ENCODE assay signal across 19 cellular contexts in genomic region chrX:64792598-64793337, GRCh38.
DNase-seq lines count a peak whose midpoint lies in the region; ATAC-seq and TF ChIP-seq lines count a peak whose summit lies in the region.
"Had no signal": no experiment of that assay in that cellular context is flagged by ENCODE, and none has a peak within 500 bp of the region (broad histone marks: within the 10 kb centered on the region; RNA-seq: fewer than 3 reads in every experiment).

No MANE protein-coding gene starts in this region.

- no peak overlapping the region for H3K9ac ChIP-seq in NT2/D1 (ENCODE audit: insufficient read length, low read depth)

- no peak for TF ChIP-seq EP300 in esophagus muscularis mucosa (IDR thresholded peaks at IDR 0.05)

- intact Hi-C loops in esophagus muscularis mucosa (cut with DNase I): no loop called here

- TF ChIP-seq CTCF in esophagus muscularis mucosa (IDR thresholded peaks at IDR 0.05): no peak
- TF ChIP-seq CTCF in osteoblast (IDR thresholded peaks at IDR 0.05; ENCODE audit: extremely low read depth, low read depth, low read length): no peak

- H3K4me2 ChIP-seq in osteoblast (ENCODE audit: insufficient read depth, low read length): no peak overlapping the region

- H3K36me3 ChIP-seq in NT2/D1 (ENCODE audit: insufficient read depth, insufficient read length, low read length) (no peaks in the 10 kb centered on the region), esophagus muscularis mucosa (no peaks in the 10 kb centered on the region), osteoblast (ENCODE audit: insufficient read depth, low read length) (no peaks in the 10 kb centered on the region)
- H3K36me3 ChIP-seq: BE2C, SJSA1 had no signal

- 0 out of 2 replicates have a peak, but pooled peaks cover 4% of the 10 kb centered on the region for H3K9me3 ChIP-seq in NT2/D1 (ENCODE audit: insufficient read depth, low read length)
- H3K9me3 ChIP-seq in esophagus muscularis mucosa: peaks cover 0 to 7% (median 0%) of the 10 kb centered on the region in 4 donors
- H3K9me3 ChIP-seq in osteoblast (ENCODE audit: low read depth, low read length): peaks cover 6% of the 10 kb centered on the region
- H3K9me3 ChIP-seq: BE2C, SJSA1 had no signal

- ATAC-seq in GM19455 (IDR thresholded peaks at IDR 0.05; ENCODE audit: unreplicated experiment): no peak
- ATAC-seq in GM18520 (IDR thresholded peaks at IDR 0.05; ENCODE audit: unreplicated experiment): no peak

- H3K4me1 ChIP-seq in NT2/D1 (ENCODE audit: insufficient read depth, insufficient read length) (no peaks in the 10 kb centered on the region), esophagus muscularis mucosa (no peaks in the 10 kb centered on the region), osteoblast (ENCODE audit: insufficient read depth, low read length) (no peaks in the 10 kb centered on the region)
- H3K4me1 ChIP-seq: BE2C, SJSA1 had no signal

- H3K27me3 ChIP-seq in NT2/D1 (ENCODE audit: insufficient read depth, insufficient read length): no peaks in the 10 kb centered on the region
- H3K27me3 ChIP-seq in esophagus muscularis mucosa: no peaks in the 10 kb centered on the region
- H3K27me3 ChIP-seq in osteoblast (ENCODE audit: insufficient read depth, low read length): no peaks in the 10 kb centered on the region
- H3K27me3 ChIP-seq: BE2C, SJSA1 had no signal

- H3K27ac ChIP-seq in esophagus muscularis mucosa (replicated peaks in 1 of 4) (no peak overlapping the region), osteoblast (ENCODE audit: low read depth, low read length) (no peak overlapping the region)
- H3K27ac ChIP-seq: 22Rv1, SJSA1 had no signal

- no peak overlapping the region for H3K4me3 ChIP-seq in NT2/D1 (ENCODE audit: insufficient read length, low read depth)
- no peak overlapping the region for H3K4me3 ChIP-seq in esophagus muscularis mucosa
- no peak overlapping the region for H3K4me3 ChIP-seq in osteoblast (ENCODE audit: insufficient read depth, low read length)
- H3K4me3 ChIP-seq: SJSA1 had no signal

- TF ChIP-seq POLR2A in esophagus muscularis mucosa (IDR thresholded peaks at IDR 0.05; ENCODE audit: low read depth): no peak

- no peaks in the 10 kb centered on the region for H3K79me2 ChIP-seq in osteoblast (ENCODE audit: insufficient read depth, low read length)

- DNase-seq in DMS53 (lab: John Stamatoyannopoulos, UW) (peak; percentile 1), DMS53 treated with DMSO at 0.1 percent for 48 hours (lab: John Stamatoyannopoulos, UW; ENCODE audit: unreplicated experiment) (no peak), NT2/D1 (ENCODE audit: low read depth, low spot score) (peak; percentile 16), iPS DF 4.7 (ENCODE audit: extremely low read depth, low spot score) (peak; percentile 14), esophagus muscularis mucosa (ENCODE audit: extremely low spot score) (no peak), osteoblast (ENCODE audit: insufficient read length, low spot score, missing footprints) (no peak)
- DNase-seq: BE2C; Calu3; CD4-positive, alpha-beta T cell; DMS79; MV-4-11; NCI-H1417 treated with DMSO at 0.1 percent for 48 hours; NCI-H1930; NCI-H446 treated with DMSO at 0.1 percent for 48 hours; SW 1271 had no signal

- no peaks in the 10 kb centered on the region for H4K20me1 ChIP-seq in osteoblast (ENCODE audit: insufficient read depth, low read length)

- no peak overlapping the region for H2AFZ ChIP-seq in osteoblast (ENCODE audit: low read length)

Comparison
In these comparisons a context has a peak if more than half of its experiments do, and no peak if none do; other contexts are left out.
1. DNase-seq: peak in DMS53 (single experiment), NT2/D1 (single experiment) and iPS DF 4.7 (single experiment); none in DMS53 treated with DMSO at 0.1 percent for 48 hours (single experiment), esophagus muscularis mucosa (single experiment) and osteoblast (single experiment).